10 cellular contexts compared by ENCODE assay signal in genomic region chr2:119491776-119492525, GRCh38. TPM values are rescaled to one million over a fixed set of nuclear protein-coding genes. Genes with fewer than 3 reads are reported as not detected.
DNase-seq lines count a peak whose midpoint lies in the region; ATAC-seq, FAIRE-seq and TF ChIP-seq lines count a peak whose summit lies in the region.
"Had no signal": no experiment of that assay in that cellular context is flagged by ENCODE, and none has a peak within 500 bp of the region (broad histone marks: within the 10 kb centered on the region; RNA-seq: fewer than 3 reads in every experiment).

No MANE protein-coding gene starts in this region.

- H4K5ac ChIP-seq in H1 (ENCODE audit: insufficient read length, low read depth, low read length), result no peak overlapping the region

- no peak overlapping the region for H2BK5ac ChIP-seq in H1 (ENCODE audit: low read depth, low read length)

- peak overlapping the region; percentile 6; the same call in 1 of the 2 replicates for H2AFZ ChIP-seq in H1 (ENCODE audit: low read length)
- no peak overlapping the region for H2AFZ ChIP-seq in OCI-LY7 (ENCODE audit: low read length)

- H3K79me1 ChIP-seq in H1 (ENCODE audit: low read depth, low read length), result no peaks in the 10 kb centered on the region

- H3K4ac ChIP-seq in H1 (replicated peaks; ENCODE audit: insufficient read length, low read depth, low read length), result no peak overlapping the region

- H4K20me1 ChIP-seq in H1 (replicated peaks in 1 of 2; ENCODE audit: control insufficient read depth in 1 of 2, insufficient read depth in 2 of 2, low read length in 2 of 2) (no peaks in the 10 kb centered on the region), OCI-LY7 (ENCODE audit: insufficient read depth, low read length) (no peaks in the 10 kb centered on the region)

- H2BK120ac ChIP-seq in H1 (replicated peaks; ENCODE audit: low read depth, low read length), result no peak overlapping the region

- CTCF ChIA-PET in AG04450 (lab: Charles Lee) (interaction anchor here (0.6 kb wide), 1 partner anchor 745 kb away, joined by 3 read pairs; no protein-coding TSS in a partner anchor), H1 (lab: Charles Lee; ENCODE audit: partially characterized antibody) (interaction anchor here (0.9 kb wide), 1 partner anchor 16 kb away, joined by 3 read pairs; no protein-coding TSS in a partner anchor), OCI-LY7 (lab: Charles Lee; ENCODE audit: unreplicated experiment) (no interaction called here)

- H3K14ac ChIP-seq in H1 (ENCODE audit: insufficient read length), result no peak overlapping the region

- no peaks in the 10 kb centered on the region for H3K9me2 ChIP-seq in OCI-LY7 (ENCODE audit: insufficient read depth, low read length)

- no peak overlapping the region for H3K27ac ChIP-seq in AG04450 (ENCODE audit: low read depth, low read length)
- no peak overlapping the region for H3K27ac ChIP-seq in H1 (ENCODE audit: low read depth, low read length)
- peak overlapping the region; percentile 79 for H3K27ac ChIP-seq in lower lobe of right lung
- H3K27ac ChIP-seq in OCI-LY7 (ENCODE audit: low read depth, low read length, poor library complexity, severe bottlenecking), result no peak overlapping the region

- ATAC-seq in lower lobe of right lung (peak; percentile 70 to 77), HG03460 (IDR thresholded peaks at IDR 0.05; ENCODE audit: unreplicated experiment) (no peak), GM18505 (IDR thresholded peaks at IDR 0.05; ENCODE audit: unreplicated experiment) (no peak), GM21529 (IDR thresholded peaks at IDR 0.05; ENCODE audit: unreplicated experiment) (no peak)

- POLR2A ChIA-PET in AG04450 (lab: Yijun Ruan, JAX), result no interaction called here
- POLR2A ChIA-PET in H1 (lab: Charles Lee; ENCODE audit: partially characterized antibody), result no interaction called here
- POLR2A ChIA-PET in OCI-LY7 (lab: Charles Lee), result no interaction called here

- H2AK5ac ChIP-seq in H1 (ENCODE audit: low read depth, low read length), result no peak overlapping the region

- no peak for TF ChIP-seq POLR2A in H1 (IDR thresholded peaks at IDR 0.05; ENCODE audit: control extremely low read depth in 1 of 2, low read depth in 2 of 2, low read length in 2 of 2)
- no peak for TF ChIP-seq POLR2A in GM18505 (IDR thresholded peaks at IDR 0.05; ENCODE audit: borderline replicate concordance, extremely low read depth, insufficient read depth, insufficient read length)

- no peak overlapping the region for H3K4me2 ChIP-seq in H1 (ENCODE audit: insufficient read depth in 1 of 2, low read depth in 2 of 2, low read length in 2 of 2)
- H3K4me2 ChIP-seq in OCI-LY7 (ENCODE audit: low read length), result no peak overlapping the region

- no peak overlapping the region for H4K91ac ChIP-seq in H1 (replicated peaks; ENCODE audit: insufficient read length, low read length)

- no TSS peak for BruUV-seq in OCI-LY7 (replicated peaks; lab: Mats Ljungman, UMichigan)

- H2BK15ac ChIP-seq in H1 (ENCODE audit: low read length), result no peak overlapping the region

- TF ChIP-seq CTCF in AG04450 (IDR thresholded peaks at IDR 0.05; ENCODE audit: low read depth, low read length), result no peak
- no peak for TF ChIP-seq CTCF in H1 (IDR thresholded peaks at IDR 0.05; ENCODE audit: control extremely low read depth in 1 of 3, insufficient read depth in 1 of 3, low read depth in 1 of 3, low read length in 3 of 3)
- no peak for TF ChIP-seq CTCF in lower lobe of right lung (IDR thresholded peaks at IDR 0.05)
- TF ChIP-seq CTCF in OCI-LY7 (conservative IDR thresholded peaks at IDR 0.05; ENCODE audit: low read length), result no peak

- peak; percentile 18 for DNase-seq in AG04450 (ENCODE audit: low read depth, low spot score)
- peak; percentile 46 for DNase-seq in HuH-7.5 (ENCODE audit: low spot score)
- no peak for DNase-seq in H1 (ENCODE audit: low read depth in 1 of 2, low spot score in 2 of 2)
- DNase-seq in lower lobe of right lung, result no peak
- no peak for DNase-seq in OCI-LY7 (ENCODE audit: low spot score)
- DNase-seq: COR-L47, NCI-H2107 had no signal

- H3K23ac ChIP-seq in H1 (ENCODE audit: insufficient read length), result no peak overlapping the region

- no peak for TF ChIP-seq EP300 in H1 (IDR thresholded peaks at IDR 0.05; ENCODE audit: borderline replicate concordance in 1 of 2, low read depth in 2 of 2, low read length in 2 of 2)

- no peak overlapping the region for H3K4me3 ChIP-seq in AG04450 (ENCODE audit: low read depth, low read length)
- no peak overlapping the region for H3K4me3 ChIP-seq in H1 (ENCODE audit: extremely low read depth in 1 of 4, insufficient read depth in 2 of 4, low read depth in 3 of 4, low read length in 4 of 4)
- no peak overlapping the region for H3K4me3 ChIP-seq in lower lobe of right lung
- H3K4me3 ChIP-seq in OCI-LY7 (ENCODE audit: low read depth, low read length, poor library complexity, severe bottlenecking), result no peak overlapping the region

- H2BK12ac ChIP-seq in H1 (ENCODE audit: low read depth, low read length), result peak overlapping the region; percentile 81

- peaks cover 2% of the 10 kb centered on the region for H3K27me3 ChIP-seq in AG04450 (ENCODE audit: control insufficient read depth, insufficient read depth, low read length)
- H3K27me3 ChIP-seq in H1 (replicated peaks in 1 of 4; ENCODE audit: control insufficient read depth in 3 of 4, extremely low read depth in 1 of 4, insufficient read depth in 3 of 4, low read length in 3 of 4), result no peaks in the 10 kb centered on the region
- H3K27me3 ChIP-seq in lower lobe of right lung (ENCODE audit: low read depth), result no peaks in the 10 kb centered on the region

- no peak overlapping the region for H4K8ac ChIP-seq in H1 (ENCODE audit: extremely low read depth, insufficient read depth, low read length)

- intact Hi-C loops in lower lobe of right lung (cut with DNase I), result no loop called here
- intact Hi-C loops in OCI-LY7 (cut with micrococcal nuclease; ENCODE audit: unreplicated experiment), result no loop called here

- TF ChIP-seq RAD21 in H1 (IDR thresholded peaks at IDR 0.05 in 1 of 2, conservative IDR thresholded peaks at IDR 0.05 in 1 of 2; ENCODE audit: low read depth in 2 of 2, low read length in 2 of 2), result no peak

- H3K79me2 ChIP-seq in H1 (ENCODE audit: control insufficient read depth in 1 of 2, insufficient read depth in 2 of 2, low read length in 2 of 2), result no peaks in the 10 kb centered on the region
- no peaks in the 10 kb centered on the region for H3K79me2 ChIP-seq in OCI-LY7 (ENCODE audit: insufficient read depth, low read depth, low read length)

- H2BK20ac ChIP-seq in H1 (ENCODE audit: low read length), result no peak overlapping the region

- H3K9me3 ChIP-seq in AG04450 (ENCODE audit: control insufficient read depth, insufficient read depth, low read length), result no peaks in the 10 kb centered on the region
- H3K9me3 ChIP-seq in H1 (ENCODE audit: insufficient read depth in 2 of 2, low read depth in 1 of 2, low read length in 1 of 2), result no peaks in the 10 kb centered on the region
- no peaks in the 10 kb centered on the region for H3K9me3 ChIP-seq in lower lobe of right lung
- no peaks in the 10 kb centered on the region for H3K9me3 ChIP-seq in OCI-LY7 (ENCODE audit: low read length)

- WGBS in H1 (ENCODE audit: extremely low coverage in 1 of 2, insufficient coverage in 1 of 2, insufficient read length in 1 of 2, insufficient replicate concordance in 2 of 2, low coverage in 1 of 2, low lambda C conversion rate in 2 of 2, missing lambda C conversion rate in 1 of 2), 2 experiments, result 69% methylated on average over 5 of the region's 5 CpGs; no CpG with 5 or more reads in 1 of the 2 experiments

- no peaks in the 10 kb centered on the region for H3K36me3 ChIP-seq in H1 (ENCODE audit: control insufficient read depth in 2 of 4, insufficient read depth in 4 of 4, low read length in 3 of 4)
- no peaks in the 10 kb centered on the region for H3K36me3 ChIP-seq in lower lobe of right lung
- no peaks in the 10 kb centered on the region for H3K36me3 ChIP-seq in OCI-LY7 (ENCODE audit: insufficient read depth, low read length)

- no peak overlapping the region for H3K9ac ChIP-seq in H1 (replicated peaks in 1 of 4; ENCODE audit: extremely low read depth in 1 of 4, low read depth in 3 of 4, low read length in 3 of 4)

- no peaks in the 10 kb centered on the region for H3K23me2 ChIP-seq in H1 (ENCODE audit: low read depth, low read length)

- H3K56ac ChIP-seq in H1 (replicated peaks; ENCODE audit: insufficient read length, low read depth, low read length), result no peak overlapping the region

- FAIRE-seq in H1 (lab: Jason Lieb, UNC), result peak; percentile 66

- no peak overlapping the region for H3K18ac ChIP-seq in H1 (ENCODE audit: extremely low read depth, low read length)

- peaks cover 0 to 2% (median 1%) of the 10 kb centered on the region in 4 experiments; a peak in 5 of 7 replicates for H3K4me1 ChIP-seq in H1 (replicated peaks in 1 of 4; ENCODE audit: control insufficient read depth in 3 of 4, insufficient read depth in 4 of 4, low read length in 3 of 4)
- peaks cover 45% of the 10 kb centered on the region for H3K4me1 ChIP-seq in lower lobe of right lung
- H3K4me1 ChIP-seq in OCI-LY7 (ENCODE audit: insufficient read depth, low read length, poor library complexity, severe bottlenecking), result peaks cover 9% of the 10 kb centered on the region

RNA-seq across cellular contexts. Expression of gene SCTR, which starts 32.3 kb away (rescaled TPM):
- polyA plus RNA-seq in AG04450 (2011; rRNA removed) (not detected in 2 replicates), H1 (2011; rRNA removed) (0.15 and 0.61 TPM in 2 replicates)
- polyA minus RNA-seq in AG04450 (2011; rRNA and poly(A)+ RNA removed), result not detected in 2 replicates
- total RNA-seq in H1 (2021; fragmentation: NEBNext Ultra II Directional; extraction: Animal tissue kit (Norgen Biotek cat#: 25700)), result not detected in 2 replicates
- polyA plus RNA-seq in H1 (2011; cell fraction: cytosol; rRNA removed), result 0.19 TPM
- 1.2 TPM for polyA plus RNA-seq in H1 (2011; cell fraction: nucleus; rRNA removed)
- polyA plus RNA-seq in H1 (2012, experiment 1 of 2), result 0.48 to 0.96 TPM (median 0.52 TPM) in 3 of 4 replicates, not detected in the other
- 0.08 TPM for polyA plus RNA-seq in H1 (2012, experiment 2 of 2)
- polyA plus RNA-seq in H1 (2013, experiment 1 of 2), result 0.02 TPM
- polyA plus RNA-seq in H1 (2013, experiment 2 of 2), result 0.07 TPM
- 0.12 and 0.25 TPM in 2 replicates for polyA minus RNA-seq in H1 (2011; rRNA and poly(A)+ RNA removed)
- not detected for polyA minus RNA-seq in H1 (2011; cell fraction: cytosol; rRNA and poly(A)+ RNA removed)
- polyA minus RNA-seq in H1 (2011; cell fraction: nucleus; rRNA and poly(A)+ RNA removed), result 0.40 TPM
- total RNA-seq in lower lobe of right lung (13.2 TPM), OCI-LY7 (2022) (not detected in 2 replicates)
- total RNA-seq in OCI-LY7 (2014; rRNA removed; shearing (Covaris generic)), result not detected in 2 replicates

RNA-seq across cellular contexts. Expression of gene CFAP221, which starts 52.3 kb away (rescaled TPM):
- polyA plus RNA-seq in AG04450 (2011; rRNA removed) (not detected in 2 replicates), H1 (2011; rRNA removed) (0.05 and 0.14 TPM in 2 replicates)
- polyA minus RNA-seq in AG04450 (2011; rRNA and poly(A)+ RNA removed), result not detected in 2 replicates
- total RNA-seq in H1 (2021; fragmentation: NEBNext Ultra II Directional; extraction: Animal tissue kit (Norgen Biotek cat#: 25700)), result 0.36 and 0.71 TPM in 2 replicates
- 0.18 TPM for polyA plus RNA-seq in H1 (2011; cell fraction: cytosol; rRNA removed)
- polyA plus RNA-seq in H1 (2011; cell fraction: nucleus; rRNA removed), result 0.11 TPM
- 0.15 to 0.58 TPM (median 0.49 TPM) in 3 of 4 replicates, not detected in the other for polyA plus RNA-seq in H1 (2012, experiment 1 of 2)
- polyA plus RNA-seq in H1 (2012, experiment 2 of 2), result not detected
- polyA plus RNA-seq in H1 (2013, experiment 1 of 2), result 0.36 TPM
- polyA plus RNA-seq in H1 (2013, experiment 2 of 2), result 0.33 TPM
- polyA minus RNA-seq in H1 (2011; rRNA and poly(A)+ RNA removed), result 1.3 TPM in 1 of 2 replicates, not detected in the other
- polyA minus RNA-seq in H1 (2011; cell fraction: cytosol; rRNA and poly(A)+ RNA removed), result not detected
- 0.80 TPM for polyA minus RNA-seq in H1 (2011; cell fraction: nucleus; rRNA and poly(A)+ RNA removed)
- total RNA-seq in lower lobe of right lung (33.9 TPM), OCI-LY7 (2022) (not detected in 2 replicates)
- not detected in 2 replicates for total RNA-seq in OCI-LY7 (2014; rRNA removed; shearing (Covaris generic))

Comparison
In these comparisons a context has a peak if more than half of its experiments do, and no peak if none do; other contexts are left out.
1. DNase-seq: peak in AG04450 (single experiment) and HuH-7.5 (single experiment); none in H1 (0 of 2), lower lobe of right lung (single experiment) and OCI-LY7 (single experiment).
2. ATAC-seq: peak in lower lobe of right lung (2 of 2); none in HG03460 (single experiment), GM18505 (single experiment) and GM21529 (single experiment).
3. RNA of gene SCTR, which starts 32.3 kb away (total RNA-seq): 13.2 TPM in lower lobe of right lung (single experiment); not detected in H1 and not detected in OCI-LY7; every median in the first group is over 10 times any median in the second.
4. RNA of gene CFAP221, which starts 52.3 kb away (total RNA-seq): 33.9 TPM in lower lobe of right lung (single experiment); 0.36 to 0.71 TPM in H1 and not detected in OCI-LY7; every median in the first group is over 10 times any median in the second.